In the genomic region with DNA sequence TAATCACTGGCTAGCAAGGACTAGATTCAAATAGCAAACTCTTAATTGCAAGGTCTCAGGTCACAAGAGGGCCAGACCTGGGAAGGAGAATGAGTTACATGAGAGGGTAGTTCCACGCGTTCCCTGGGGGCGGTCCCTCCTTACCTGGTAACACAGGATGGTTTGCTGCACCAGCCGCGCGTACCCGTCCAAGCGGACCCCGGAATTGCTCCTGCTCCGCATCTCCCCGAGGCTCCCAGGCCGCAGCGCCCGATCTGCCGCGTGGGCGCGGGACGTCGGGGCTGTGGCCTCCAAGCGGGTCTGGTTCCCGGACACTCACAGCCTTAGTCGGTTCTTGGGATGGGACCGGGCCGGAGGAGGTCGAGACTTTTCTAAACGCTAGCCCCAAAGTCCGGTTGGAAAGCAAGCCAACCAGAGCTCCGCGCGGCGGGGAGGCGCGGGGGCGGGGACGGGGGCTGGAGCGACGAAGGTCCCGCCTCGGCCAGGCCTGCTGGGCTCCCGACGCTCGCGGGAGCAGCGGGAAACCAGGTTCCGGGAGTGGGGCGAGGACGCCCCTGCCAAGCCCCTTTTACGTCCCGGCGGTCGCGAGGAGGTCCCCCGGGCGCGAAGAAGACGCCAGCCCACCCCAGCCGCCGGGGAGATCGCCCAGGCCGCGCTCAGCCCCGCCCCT, we compare ENCODE assay signal across 8 cellular contexts. TPM values are rescaled to one million over a fixed set of nuclear protein-coding genes. Genes with fewer than 3 reads are reported as not detected.
A peak's percentile ranks its signal among the peaks of the same experiment; 100 is the strongest.
DNase-seq lines count a peak whose midpoint lies in the region; ATAC-seq and TF ChIP-seq lines count a peak whose summit lies in the region.

A gene with protein sequence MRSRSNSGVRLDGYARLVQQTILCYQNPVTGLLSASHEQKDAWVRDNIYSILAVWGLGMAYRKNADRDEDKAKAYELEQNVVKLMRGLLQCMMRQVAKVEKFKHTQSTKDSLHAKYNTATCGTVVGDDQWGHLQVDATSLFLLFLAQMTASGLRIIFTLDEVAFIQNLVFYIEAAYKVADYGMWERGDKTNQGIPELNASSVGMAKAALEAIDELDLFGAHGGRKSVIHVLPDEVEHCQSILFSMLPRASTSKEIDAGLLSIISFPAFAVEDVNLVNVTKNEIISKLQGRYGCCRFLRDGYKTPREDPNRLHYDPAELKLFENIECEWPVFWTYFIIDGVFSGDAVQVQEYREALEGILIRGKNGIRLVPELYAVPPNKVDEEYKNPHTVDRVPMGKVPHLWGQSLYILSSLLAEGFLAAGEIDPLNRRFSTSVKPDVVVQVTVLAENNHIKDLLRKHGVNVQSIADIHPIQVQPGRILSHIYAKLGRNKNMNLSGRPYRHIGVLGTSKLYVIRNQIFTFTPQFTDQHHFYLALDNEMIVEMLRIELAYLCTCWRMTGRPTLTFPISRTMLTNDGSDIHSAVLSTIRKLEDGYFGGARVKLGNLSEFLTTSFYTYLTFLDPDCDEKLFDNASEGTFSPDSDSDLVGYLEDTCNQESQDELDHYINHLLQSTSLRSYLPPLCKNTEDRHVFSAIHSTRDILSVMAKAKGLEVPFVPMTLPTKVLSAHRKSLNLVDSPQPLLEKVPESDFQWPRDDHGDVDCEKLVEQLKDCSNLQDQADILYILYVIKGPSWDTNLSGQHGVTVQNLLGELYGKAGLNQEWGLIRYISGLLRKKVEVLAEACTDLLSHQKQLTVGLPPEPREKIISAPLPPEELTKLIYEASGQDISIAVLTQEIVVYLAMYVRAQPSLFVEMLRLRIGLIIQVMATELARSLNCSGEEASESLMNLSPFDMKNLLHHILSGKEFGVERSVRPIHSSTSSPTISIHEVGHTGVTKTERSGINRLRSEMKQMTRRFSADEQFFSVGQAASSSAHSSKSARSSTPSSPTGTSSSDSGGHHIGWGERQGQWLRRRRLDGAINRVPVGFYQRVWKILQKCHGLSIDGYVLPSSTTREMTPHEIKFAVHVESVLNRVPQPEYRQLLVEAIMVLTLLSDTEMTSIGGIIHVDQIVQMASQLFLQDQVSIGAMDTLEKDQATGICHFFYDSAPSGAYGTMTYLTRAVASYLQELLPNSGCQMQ (minus strand): TSS at position 404 of the 670 bp plus-strand sequence. CDS start 182 bp downstream, at position 222.

- no peaks in the 10 kb centered on the region for H3K9me3 ChIP-seq in left ventricle myocardium inferior (replicated peaks)

- no peaks in the 10 kb centered on the region for H3K27me3 ChIP-seq in left ventricle myocardium inferior (ENCODE audit: low read depth)

- H3K4me1 Mint-ChIP-seq in progenitor cell of endocrine pancreas (ENCODE audit: low read depth) = peaks cover 20% of the 10 kb centered on the region

- no peaks in the 10 kb centered on the region for H3K36me3 ChIP-seq in left ventricle myocardium inferior

- no peak for TF ChIP-seq CTCF in AG04449 (IDR thresholded peaks at IDR 0.05; ENCODE audit: insufficient read depth, low read length, missing control alignments)
- TF ChIP-seq CTCF in left ventricle myocardium inferior (IDR thresholded peaks at IDR 0.05; ENCODE audit: borderline replicate concordance) = no peak
- no peak for TF ChIP-seq CTCF in progenitor cell of endocrine pancreas (IDR thresholded peaks at IDR 0.05; ENCODE audit: unreplicated experiment)

- no peak for DNase-seq in AG04449 (ENCODE audit: low read depth, low spot score)
- DNase-seq in OCI-M1 (lab: John Stamatoyannopoulos, UW) = peak; percentile 77
- peak; percentile 61 for DNase-seq in left ventricle myocardium inferior
- DNase-seq in progenitor cell of endocrine pancreas (ENCODE audit: low spot score, unreplicated experiment) = peak; percentile 23
- no peak for DNase-seq in middle frontal gyrus (ENCODE audit: extremely low spot score, low spot score)

- CTCF ChIA-PET in AG04449 (lab: Yijun Ruan, JAX) = interaction anchor here (1.0 kb wide), 1 partner anchor 350 kb away, joined by 3 read pairs; no protein-coding TSS in a partner anchor

- no peaks in the 10 kb centered on the region for H3K27me3 Mint-ChIP-seq in progenitor cell of endocrine pancreas

- intact Hi-C loops in left ventricle myocardium inferior (cut with micrococcal nuclease) = no loop called here

- H3K9me3 Mint-ChIP-seq in progenitor cell of endocrine pancreas (ENCODE audit: low read depth) = peaks cover 4% of the 10 kb centered on the region

- H3K4me3 ChIP-seq in AG04449 (ENCODE audit: low read depth, low read length) (peak within 1 kb of the TSS; percentile 66), left ventricle myocardium inferior (peak within 1 kb of the TSS; percentile 85)

- POLR2A ChIA-PET in AG04449 (lab: Yijun Ruan, JAX) = interaction anchor here (0.7 kb wide), 1 partner anchor 350 kb away, joined by 3 read pairs; no protein-coding TSS in a partner anchor

- H3K27ac ChIP-seq in adipose tissue (ENCODE audit: low read depth, low read length) (peak within 1 kb of the TSS; percentile 81), left ventricle myocardium inferior (replicated peaks) (peak within 1 kb of the TSS; percentile 94)

- peaks cover 19% of the 10 kb centered on the region for H3K4me1 ChIP-seq in left ventricle myocardium inferior

- ATAC-seq in GM18517 (IDR thresholded peaks at IDR 0.05; ENCODE audit: unreplicated experiment) = peak; percentile 45
- ATAC-seq in HG03045 (IDR thresholded peaks at IDR 0.05; ENCODE audit: unreplicated experiment) = peak; percentile 51

- 1 to 28% (median 2%) methylated on average over 20 to 63 of the region's 63 CpGs for WGBS in adipose tissue, 3 donors

- no peaks in the 10 kb centered on the region for H3K36me3 Mint-ChIP-seq in progenitor cell of endocrine pancreas (ENCODE audit: insufficient read depth)

- peak within 1 kb of the TSS; percentile 81 for H3K4me3 Mint-ChIP-seq in progenitor cell of endocrine pancreas (ENCODE audit: low read depth)

- H3K27ac Mint-ChIP-seq in progenitor cell of endocrine pancreas = peak within 1 kb of the TSS; percentile 85

RNA-seq across cellular contexts. Expression of the gene that starts here (rescaled TPM):
- polyA plus RNA-seq in adipose tissue = 10 to 100 TPM; 13.4 to 30.3 (median 24.5) TPM
- 41.2 TPM for total RNA-seq in left ventricle myocardium inferior
- total RNA-seq in progenitor cell of endocrine pancreas = 65.9 and 71.6 TPM in 2 replicates

Comparison
In these comparisons a context has a peak if more than half of its experiments do, and no peak if none do; other contexts are left out.
1. DNase-seq: peak in OCI-M1 (single experiment), left ventricle myocardium inferior (single experiment) and progenitor cell of endocrine pancreas (single experiment); none in AG04449 (single experiment) and middle frontal gyrus (single experiment).